In genomic region chr6:119324718-119325117, GRCh38 we compare ENCODE assay signal across 28 cellular contexts.
"Had no signal": no experiment of that assay in that cellular context is flagged by ENCODE, and none has a peak within 500 bp of the region (broad histone marks: within the 10 kb centered on the region; RNA-seq: fewer than 3 reads in every experiment).

No MANE protein-coding gene starts in this region.

- H3K27ac Mint-ChIP-seq: activated CD8-positive, alpha-beta T cell treated with anti-CD3 and anti-CD28 coated beads for 36 hours; activated naive CD8-positive, alpha-beta T cell treated with anti-CD3 and anti-CD28 coated beads, Interleukin-2, amount 10 ng/mL, durations not matched to agents 7 days and 5 days; activated T-cell treated with anti-CD3 and anti-CD28 coated beads, Interleukin-2, amount 50 U/mL, for 72 hours; activated T-helper 2 cell treated with anti-CD3 and anti-CD28 coated beads, Interferon-gamma antibody, Interleukin-2, Interleukin-4, amounts not matched to agents 10 μg/mL and 5 μg/mL and 100 μg/mL, durations not matched to agents 14 hours and 24 hours and 36 hours; T-helper 17 cell had no signal

- H3K4me3 Mint-ChIP-seq: activated CD8-positive, alpha-beta T cell treated with anti-CD3 and anti-CD28 coated beads for 36 hours; activated naive CD8-positive, alpha-beta T cell treated with anti-CD3 and anti-CD28 coated beads, Interleukin-2, amount 10 ng/mL, durations not matched to agents 7 days and 5 days; activated T-cell treated with anti-CD3 and anti-CD28 coated beads, Interleukin-2, amount 50 U/mL, for 72 hours; T-helper 17 cell had no signal

- H3K4me3 ChIP-seq: adrenal gland, colonic mucosa, Peyer's patch, SJSA1 had no signal

- H3K9me3 ChIP-seq: adrenal gland, colonic mucosa, Peyer's patch, SJSA1 had no signal

- H3K27me3 ChIP-seq: adrenal gland, colonic mucosa, Peyer's patch, SJSA1 had no signal

- H3K27me3 Mint-ChIP-seq: activated CD8-positive, alpha-beta T cell treated with anti-CD3 and anti-CD28 coated beads for 36 hours; activated naive CD8-positive, alpha-beta T cell treated with anti-CD3 and anti-CD28 coated beads, Interleukin-2, amount 10 ng/mL, durations not matched to agents 7 days and 5 days; T-helper 17 cell had no signal

- H3K9me3 Mint-ChIP-seq: activated CD8-positive, alpha-beta T cell treated with anti-CD3 and anti-CD28 coated beads for 36 hours; activated naive CD8-positive, alpha-beta T cell treated with anti-CD3 and anti-CD28 coated beads, Interleukin-2, amount 10 ng/mL, durations not matched to agents 7 days and 5 days; activated T-cell treated with anti-CD3 and anti-CD28 coated beads, Interleukin-2, amount 50 U/mL, for 72 hours; activated T-helper 2 cell treated with anti-CD3 and anti-CD28 coated beads, Interferon-gamma antibody, Interleukin-2, Interleukin-4, amounts not matched to agents 10 μg/mL and 5 μg/mL and 100 μg/mL, durations not matched to agents 14 hours and 24 hours and 36 hours had no signal

- H3K36me3 ChIP-seq: adrenal gland, colonic mucosa, SJSA1 had no signal

- H3K27ac ChIP-seq: adrenal gland, colonic mucosa, Peyer's patch, RWPE1, SJSA1, VCaP had no signal

- ATAC-seq: activated CD8-positive, alpha-beta T cell treated with anti-CD3 and anti-CD28 coated beads for 36 hours; activated T-cell treated with anti-CD3 and anti-CD28 coated beads, Interleukin-2, amount 50 U/mL, for 72 hours; T-helper 17 cell had no signal

- H3K4me1 ChIP-seq: colonic mucosa, SJSA1 had no signal

- DNase-seq: activated CD4-positive, alpha-beta T cell treated with anti-CD3 and anti-CD28 coated beads, Interleukin-2, amount 50 U/mL, for 1 hour; activated CD4-positive, CD25-positive, alpha-beta regulatory T cell; activated CD8-positive, alpha-beta memory T cell treated with anti-CD3 and anti-CD28 coated beads, Interleukin-2, amount 50 U/mL, for 4 hours; activated CD8-positive, alpha-beta T cell treated with anti-CD3 and anti-CD28 coated beads for 36 hours; activated gamma-delta T cell treated with Interleukin-2 at 50 U/mL for 16 hours; activated naive CD4-positive, alpha-beta T cell treated with anti-CD3 and anti-CD28 coated beads, Interleukin-2, amount 50 U/mL, for 16 hours; activated naive CD8-positive, alpha-beta T cell treated with anti-CD3 and anti-CD28 coated beads, Interleukin-2, amount 10 ng/mL, durations not matched to agents 7 days and 5 days; activated T-cell treated with anti-CD3 and anti-CD28 coated beads, Interleukin-2, amount 50 U/mL, for 72 hours; adrenal gland; anterior cingulate cortex; colonic mucosa; KG1; NCI-H1092; NCI-H1417 treated with DMSO at 0.1 percent for 48 hours; NCI-H1694; NCI-H2029; NCI-H2107; NCI-H2171 treated with DMSO at 0.1 percent for 48 hours; NCI-H226; NCI-H526; NCI-H774; Peyer's patch; SHP77; T-helper 17 cell had no signal
